ENCODE assay signal across 8 cellular contexts in genomic region chr16:48542020-48542473, GRCh38.
DNase-seq lines count a peak whose midpoint lies in the region; ATAC-seq and TF ChIP-seq lines count a peak whose summit lies in the region.

No MANE protein-coding gene starts in this region.

- peaks cover 47% of the 10 kb centered on the region for H3K36me3 Mint-ChIP-seq in activated B cell treated with CpG ODN at 0.5 μM for 24 hours (ENCODE audit: low read depth)

- DNase-seq in D341Med (ENCODE audit: low spot score) (peak; percentile 73), activated B cell treated with CpG ODN at 0.5 μM for 24 hours (no peak), fibroblast of the conjunctiva (ENCODE audit: low read depth) (peak; percentile 52), occipital lobe (lab: John Stamatoyannopoulos, UW) (peak; percentile 52), NCI-H128 (lab: John Stamatoyannopoulos, UW; ENCODE audit: unreplicated experiment) (no peak)

- intact Hi-C loops in activated B cell treated with CpG ODN at 0.5 μM for 24 hours (cut with micrococcal nuclease), result loop anchor here (1.0 to 10.0 kb wide), 4 partner anchors 189 to 377 kb away; partner anchors contain the start of genes ABCC11 and LONP2

- peaks cover 8% of the 10 kb centered on the region for H3K4me1 Mint-ChIP-seq in activated B cell treated with CpG ODN at 0.5 μM for 24 hours

- H3K27me3 Mint-ChIP-seq in activated B cell treated with CpG ODN at 0.5 μM for 24 hours, result no peaks in the 10 kb centered on the region

- H3K4me3 Mint-ChIP-seq in activated B cell treated with CpG ODN at 0.5 μM for 24 hours, result no peak overlapping the region

- POLR2A ChIA-PET in activated B cell treated with CpG ODN at 0.5 μM for 24 hours (lab: Charles Lee), result no interaction called here

- no peaks in the 10 kb centered on the region for H3K9me3 Mint-ChIP-seq in activated B cell treated with CpG ODN at 0.5 μM for 24 hours

- CTCF ChIA-PET in activated B cell treated with CpG ODN at 0.5 μM for 24 hours (lab: Charles Lee), result interaction anchor here (1.5 to 3.0 kb wide), 5 partner anchors 15 to 189 kb away, joined by 3 to 14 read pairs (median 5); no protein-coding TSS in a partner anchor

- no peak overlapping the region for H3K27ac Mint-ChIP-seq in activated B cell treated with CpG ODN at 0.5 μM for 24 hours

- TF ChIP-seq CTCF in activated B cell treated with CpG ODN at 0.5 μM for 24 hours (IDR thresholded peaks at IDR 0.05), result no peak

- ATAC-seq in HG02610 (IDR thresholded peaks at IDR 0.05; ENCODE audit: unreplicated experiment), result peak; percentile 26
- peak; percentile 67 for ATAC-seq in activated B cell treated with CpG ODN at 0.5 μM for 24 hours (ENCODE audit: low read depth)
- ATAC-seq in HG03045 (IDR thresholded peaks at IDR 0.05; ENCODE audit: unreplicated experiment), result no peak
- no peak for ATAC-seq in HG03520 (IDR thresholded peaks at IDR 0.05; ENCODE audit: unreplicated experiment)

Comparison
In these comparisons a context has a peak if more than half of its experiments do, and no peak if none do; other contexts are left out.
1. DNase-seq: peak in D341Med (single experiment), fibroblast of the conjunctiva (single experiment) and occipital lobe (single experiment); none in activated B cell treated with CpG ODN at 0.5 μM for 24 hours (single experiment) and NCI-H128 (single experiment).
2. ATAC-seq: peak in HG02610 (single experiment) and activated B cell treated with CpG ODN at 0.5 μM for 24 hours (single experiment); none in HG03045 (single experiment) and HG03520 (single experiment).